Comparison of ENCODE assay signal across 14 cellular contexts in the genomic region with DNA sequence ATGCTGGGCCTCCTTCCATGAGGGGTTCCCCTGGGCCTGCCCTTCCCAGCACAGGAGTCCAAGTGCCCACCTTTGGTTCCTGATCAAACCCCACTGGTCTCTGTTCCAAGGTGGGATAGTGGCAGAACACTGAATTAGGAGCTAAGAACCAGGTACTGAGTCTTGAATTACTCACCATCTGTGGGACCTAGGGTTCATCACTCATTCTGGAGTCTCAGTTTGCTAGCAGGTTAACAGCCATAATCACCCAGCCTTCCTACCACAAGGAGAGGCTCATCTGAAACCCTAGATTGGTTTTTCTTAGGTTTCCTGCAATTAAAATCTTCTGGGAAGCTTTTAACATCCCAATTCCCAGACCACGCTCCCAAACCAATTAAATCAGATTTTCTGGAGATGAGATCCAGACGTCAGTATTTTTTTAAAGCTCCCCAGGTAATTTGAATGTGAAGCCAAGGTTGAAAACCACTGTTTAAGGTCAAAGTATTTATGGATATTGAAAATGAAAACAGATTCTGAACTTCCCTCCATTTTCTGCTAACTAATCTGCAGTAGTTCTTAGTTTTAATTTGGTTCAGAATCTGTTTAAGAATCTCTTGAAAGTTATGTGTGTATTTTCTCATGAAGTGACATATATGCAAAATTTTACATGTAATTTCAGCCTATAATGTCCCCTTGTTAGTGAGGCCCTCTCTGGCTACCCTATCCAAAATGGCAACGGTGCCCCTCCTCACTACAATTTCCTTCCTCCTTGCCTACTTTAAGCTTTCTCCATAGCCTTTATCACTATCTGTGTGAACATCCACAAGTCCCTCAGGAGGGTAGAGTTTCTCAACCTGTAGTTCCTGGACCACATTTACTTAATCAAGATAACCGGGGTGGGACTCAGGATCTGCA.
DNase-seq lines count a peak whose midpoint lies in the region; ATAC-seq lines count a peak whose summit lies in the region.
"Had no signal": no experiment of that assay in that cellular context is flagged by ENCODE, and none has a peak within 500 bp of the region (broad histone marks: within the 10 kb centered on the region; RNA-seq: fewer than 3 reads in every experiment).

No MANE protein-coding gene starts in this region.

- no peak for DNase-seq in activated T-cell treated with anti-CD3 and anti-CD28 coated beads, Interleukin-2, amount 50 U/mL, for 24 hours
- DNase-seq in activated T-cell treated with anti-CD3 and anti-CD28 coated beads, Interleukin-2, amount 50 U/mL, for 4 hours, result no peak
- DNase-seq in T-helper 17 cell, result no peak
- DNase-seq in stimulated activated naive CD8-positive, alpha-beta T cell treated with anti-CD3 and anti-CD28 coated beads, Interleukin-15, Interleukin-2, amounts not matched to agents 100 U/mL and 50 U/mL, for 24 hours, result no peak
- DNase-seq in H4 (ENCODE audit: low spot score), result no peak
- DNase-seq in KG1 (lab: John Stamatoyannopoulos, UW), result no peak
- DNase-seq: effector CD4-positive, alpha-beta T cell; foreskin fibroblast; posterior cingulate gyrus; stimulated activated CD8-positive, alpha-beta memory T cell treated with anti-CD3 and anti-CD28 coated beads, Interleukin-4, amount 100 ng/mL, for 48 hours had no signal

- H3K9me3 Mint-ChIP-seq in activated T-cell treated with anti-CD3 and anti-CD28 coated beads, Interleukin-2, amount 50 U/mL, for 24 hours, result no peaks in the 10 kb centered on the region
- H3K9me3 Mint-ChIP-seq in activated T-cell treated with anti-CD3 and anti-CD28 coated beads, Interleukin-2, amount 50 U/mL, for 4 hours, result no peaks in the 10 kb centered on the region

- no peaks in the 10 kb centered on the region for H3K9me3 ChIP-seq in T-helper 17 cell (ENCODE audit: control insufficient read depth, low read length, poor library complexity, severe bottlenecking)
- H3K9me3 ChIP-seq: A549 had no signal

- H3K27me3 Mint-ChIP-seq in activated T-cell treated with anti-CD3 and anti-CD28 coated beads, Interleukin-2, amount 50 U/mL, for 24 hours, result no peaks in the 10 kb centered on the region
- H3K27me3 Mint-ChIP-seq in activated T-cell treated with anti-CD3 and anti-CD28 coated beads, Interleukin-2, amount 50 U/mL, for 4 hours (ENCODE audit: low read depth), result no peaks in the 10 kb centered on the region
- H3K27me3 Mint-ChIP-seq in T-helper 17 cell, result no peaks in the 10 kb centered on the region

- no peak overlapping the region for H3K4me3 Mint-ChIP-seq in activated T-cell treated with anti-CD3 and anti-CD28 coated beads, Interleukin-2, amount 50 U/mL, for 24 hours
- H3K4me3 Mint-ChIP-seq in activated T-cell treated with anti-CD3 and anti-CD28 coated beads, Interleukin-2, amount 50 U/mL, for 4 hours, result no peak overlapping the region
- no peak overlapping the region for H3K4me3 Mint-ChIP-seq in T-helper 17 cell

- H3K4me1 Mint-ChIP-seq in activated T-cell treated with anti-CD3 and anti-CD28 coated beads, Interleukin-2, amount 50 U/mL, for 24 hours (ENCODE audit: low read depth), result peaks cover 52% of the 10 kb centered on the region
- peaks cover 49% of the 10 kb centered on the region for H3K4me1 Mint-ChIP-seq in activated T-cell treated with anti-CD3 and anti-CD28 coated beads, Interleukin-2, amount 50 U/mL, for 4 hours (ENCODE audit: low read depth)
- peaks cover 36% of the 10 kb centered on the region for H3K4me1 Mint-ChIP-seq in T-helper 17 cell

- H3K27ac Mint-ChIP-seq in activated T-cell treated with anti-CD3 and anti-CD28 coated beads, Interleukin-2, amount 50 U/mL, for 24 hours, result peak overlapping the region; percentile 27
- H3K27ac Mint-ChIP-seq in T-helper 17 cell, result peak overlapping the region; percentile 100

- H3K36me3 Mint-ChIP-seq in activated T-cell treated with anti-CD3 and anti-CD28 coated beads, Interleukin-2, amount 50 U/mL, for 24 hours (ENCODE audit: low read depth), result no peaks in the 10 kb centered on the region
- no peaks in the 10 kb centered on the region for H3K36me3 Mint-ChIP-seq in activated T-cell treated with anti-CD3 and anti-CD28 coated beads, Interleukin-2, amount 50 U/mL, for 4 hours (ENCODE audit: insufficient read depth)
- no peaks in the 10 kb centered on the region for H3K36me3 Mint-ChIP-seq in T-helper 17 cell (ENCODE audit: low read depth)

- ATAC-seq in activated T-cell treated with anti-CD3 and anti-CD28 coated beads, Interleukin-2, amount 50 U/mL, for 4 hours, result no peak
- ATAC-seq in HG02571 (IDR thresholded peaks at IDR 0.05; ENCODE audit: unreplicated experiment) (peak; percentile 51), T-helper 17 cell (no peak), HG02938 (IDR thresholded peaks at IDR 0.05; ENCODE audit: unreplicated experiment) (no peak)
- ATAC-seq in stimulated activated naive CD8-positive, alpha-beta T cell treated with anti-CD3 and anti-CD28 coated beads, Interleukin-15, Interleukin-2, amounts not matched to agents 100 U/mL and 50 U/mL, for 24 hours, result peak; percentile 37
- ATAC-seq: A549, SK-N-SH treated with all-trans-retinoic acid at 6 μM for 48 hours had no signal

Comparison
In these comparisons a context has a peak if more than half of its experiments do, and no peak if none do; other contexts are left out.
1. ATAC-seq: peak in HG02571 (single experiment) and stimulated activated naive CD8-positive, alpha-beta T cell treated with anti-CD3 and anti-CD28 coated beads, Interleukin-15, Interleukin-2, amounts not matched to agents 100 U/mL and 50 U/mL, for 24 hours (single experiment); none in activated T-cell treated with anti-CD3 and anti-CD28 coated beads, Interleukin-2, amount 50 U/mL, for 4 hours (0 of 2), T-helper 17 cell (single experiment) and HG02938 (single experiment).